In the genomic region with DNA sequence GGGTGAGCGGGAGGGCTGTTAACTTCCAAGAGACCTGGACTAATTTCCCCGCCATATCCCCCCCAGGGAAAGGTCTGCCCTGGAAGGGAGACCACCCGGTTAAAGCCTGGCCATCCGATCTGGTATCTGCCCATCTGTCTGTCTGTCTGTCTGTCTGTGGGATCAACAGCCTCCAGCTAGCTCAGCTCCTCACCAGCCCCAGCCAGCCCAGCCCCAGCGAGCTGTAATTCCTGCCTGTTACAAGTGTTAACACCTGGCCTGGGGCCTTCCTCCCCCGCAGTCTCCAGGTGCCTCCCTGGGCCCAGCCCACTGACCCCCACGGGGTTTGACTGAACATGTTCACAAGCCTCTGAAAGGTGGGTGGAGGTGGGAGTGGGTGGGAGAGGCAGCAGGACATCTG, we compare ENCODE assay signal across 20 cellular contexts. TPM values are rescaled to one million over a fixed set of nuclear protein-coding genes. Genes with fewer than 3 reads are reported as not detected.
DNase-seq lines count a peak whose midpoint lies in the region; TF ChIP-seq lines count a peak whose summit lies in the region.
"Had no signal": no experiment of that assay in that cellular context is flagged by ENCODE, and none has a peak within 500 bp of the region (broad histone marks: within the 10 kb centered on the region; RNA-seq: fewer than 3 reads in every experiment).

No MANE protein-coding gene starts in this region.

- H3K27me3 Mint-ChIP-seq in CD4-positive, alpha-beta memory T cell: peaks cover 41 to 65% of the 10 kb centered on the region in 2 donors

- TF ChIP-seq CTCF in HEK293 (tag by site-specific recombination; IDR thresholded peaks at IDR 0.05) (no peak), WERI-Rb-1 (IDR thresholded peaks at IDR 0.05; ENCODE audit: low read depth, low read length) (no peak), osteoblast (IDR thresholded peaks at IDR 0.05; ENCODE audit: extremely low read depth, low read depth, low read length) (no peak)

- H3K4me1 Mint-ChIP-seq in CD4-positive, alpha-beta memory T cell: peaks cover 5 to 12% (median 9%) of the 10 kb centered on the region in 4 donors

- H3K27ac Mint-ChIP-seq in CD4-positive, alpha-beta memory T cell: no peak overlapping the region
- H3K27ac Mint-ChIP-seq: CD8-positive, alpha-beta T cell had no signal

- no peaks in the 10 kb centered on the region for H3K36me3 ChIP-seq in HEK293 (ENCODE audit: control insufficient read depth in 2 of 2, insufficient read depth in 1 of 2, low read length in 2 of 2)
- H3K36me3 ChIP-seq in WERI-Rb-1: no peaks in the 10 kb centered on the region
- H3K36me3 ChIP-seq in osteoblast (ENCODE audit: insufficient read depth, low read length): no peaks in the 10 kb centered on the region
- H3K36me3 ChIP-seq in CD4-positive, alpha-beta memory T cell (ENCODE audit: insufficient read depth, low read length): no peaks in the 10 kb centered on the region
- H3K36me3 ChIP-seq: BE2C had no signal

- H3K27me3 ChIP-seq in WERI-Rb-1 (ENCODE audit: insufficient read depth, low read depth, severe bottlenecking): no peaks in the 10 kb centered on the region
- peaks cover 47% of the 10 kb centered on the region for H3K27me3 ChIP-seq in osteoblast (ENCODE audit: insufficient read depth, low read length)
- H3K27me3 ChIP-seq in CD4-positive, alpha-beta memory T cell (ENCODE audit: insufficient read depth, low read length): peaks cover 42% of the 10 kb centered on the region
- H3K27me3 ChIP-seq: BE2C had no signal

- CTCF ChIA-PET in HEK293 (lab: Yijun Ruan, JAX): interaction anchor here (0.9 kb wide), 1 partner anchor 20 kb away, joined by 3 read pairs; no protein-coding TSS in a partner anchor
- CTCF ChIA-PET in CD4-positive, alpha-beta memory T cell (lab: Charles Lee; ENCODE audit: partially characterized antibody): no interaction called here

- H3K27ac ChIP-seq in HEK293 (ENCODE audit: extremely low read depth, low read depth, low read length) (no peak overlapping the region), WERI-Rb-1 (no peak overlapping the region), osteoblast (ENCODE audit: low read depth, low read length) (no peak overlapping the region)
- no peak overlapping the region for H3K27ac ChIP-seq in CD4-positive, alpha-beta memory T cell (ENCODE audit: low read depth, low read length)
- H3K27ac ChIP-seq: A549, C4-2B, HL-60 had no signal

- H3K9me3 Mint-ChIP-seq in CD4-positive, alpha-beta memory T cell: peaks cover 0 to 2% (median 0%) of the 10 kb centered on the region in 8 donors
- H3K9me3 Mint-ChIP-seq: CD8-positive, alpha-beta T cell had no signal

- H3K4me3 ChIP-seq in HEK293 (ENCODE audit: low read depth, low read length) (no peak overlapping the region), WERI-Rb-1 (ENCODE audit: low read depth, low read length) (no peak overlapping the region), osteoblast (ENCODE audit: insufficient read depth, low read length) (no peak overlapping the region)
- H3K4me3 ChIP-seq in CD4-positive, alpha-beta memory T cell (ENCODE audit: low read length in 2 of 2): no peak overlapping the region
- H3K4me3 ChIP-seq: A549 had no signal

- no peaks in the 10 kb centered on the region for H3K36me3 Mint-ChIP-seq in CD4-positive, alpha-beta memory T cell
- H3K36me3 Mint-ChIP-seq: CD8-positive, alpha-beta T cell had no signal

- no peak overlapping the region for H3K4me2 ChIP-seq in osteoblast (ENCODE audit: insufficient read depth, low read length)
- H3K4me2 ChIP-seq: A549 had no signal

- peak; percentile 35 for DNase-seq in WERI-Rb-1
- peak; percentile 84 for DNase-seq in islet precursor cell
- peak; percentile 18 for DNase-seq in osteoblast (ENCODE audit: insufficient read length, low spot score, missing footprints)
- DNase-seq in NOMO-1 (lab: John Stamatoyannopoulos, UW; ENCODE audit: unreplicated experiment in 2 of 2): no peak
- no peak for DNase-seq in activated CD4-positive, CD25-positive, alpha-beta regulatory T cell treated with anti-CD3 and anti-CD28 coated beads, Interleukin-2, amount 50 U/mL, for 72 hours
- no peak for DNase-seq in DMS79 treated with DMSO at 0.1 percent for 48 hours (lab: John Stamatoyannopoulos, UW)
- DNase-seq in CD4-positive, alpha-beta memory T cell: no peak
- DNase-seq: BE2C; CD8-positive, alpha-beta T cell; COR-L47; DMS153; GOT3; HCEC 1CT; IMR-90; KG1 had no signal

- POLR2A ChIA-PET in HEK293 (lab: Yijun Ruan, JAX): no interaction called here
- POLR2A ChIA-PET in CD4-positive, alpha-beta memory T cell (lab: Charles Lee; ENCODE audit: partially characterized antibody): no interaction called here

- H3K79me2 ChIP-seq in osteoblast (ENCODE audit: insufficient read depth, low read length): no peaks in the 10 kb centered on the region

- H3K9me3 ChIP-seq in HEK293 (ENCODE audit: control insufficient read depth, insufficient read depth, low read depth, low read length): no peaks in the 10 kb centered on the region
- H3K9me3 ChIP-seq in WERI-Rb-1 (ENCODE audit: severe bottlenecking): no peaks in the 10 kb centered on the region
- H3K9me3 ChIP-seq in osteoblast (ENCODE audit: low read depth, low read length): no peaks in the 10 kb centered on the region
- no peaks in the 10 kb centered on the region for H3K9me3 ChIP-seq in CD4-positive, alpha-beta memory T cell (ENCODE audit: control insufficient read depth in 1 of 2, low read length in 2 of 2)
- H3K9me3 ChIP-seq: A549, BE2C had no signal

- no peaks in the 10 kb centered on the region for H3K4me1 ChIP-seq in HEK293 (ENCODE audit: control insufficient read depth, insufficient read depth, low read length)
- H3K4me1 ChIP-seq in osteoblast (ENCODE audit: insufficient read depth, low read length): peaks cover 10% of the 10 kb centered on the region
- peaks cover 18% of the 10 kb centered on the region for H3K4me1 ChIP-seq in CD4-positive, alpha-beta memory T cell (ENCODE audit: insufficient read depth, low read length)
- H3K4me1 ChIP-seq: BE2C had no signal

- peak overlapping the region in 1 of 8 donors; percentile 59 for H3K4me3 Mint-ChIP-seq in CD4-positive, alpha-beta memory T cell
- H3K4me3 Mint-ChIP-seq: CD8-positive, alpha-beta T cell had no signal

- no peak overlapping the region for H2AFZ ChIP-seq in osteoblast (ENCODE audit: low read length)

- intact Hi-C loops in CD4-positive, alpha-beta memory T cell (cut with micrococcal nuclease): no loop called here

- H4K20me1 ChIP-seq in osteoblast (ENCODE audit: insufficient read depth, low read length): no peaks in the 10 kb centered on the region

TF ChIP-seq in HEK293, 187 proteins besides CTCF, POLR2A, EP300 and RAD21:
- TF ChIP-seq ZNF571 (tag by site-specific recombination; IDR thresholded peaks at IDR 0.05) (no peak), EGR2 (tag by site-specific recombination; IDR thresholded peaks at IDR 0.05; ENCODE audit: low read depth) (peak; percentile 53), ZNF837 (tag by site-specific recombination; IDR thresholded peaks at IDR 0.05) (no peak), ZNF350 (tag by site-specific recombination; IDR thresholded peaks at IDR 0.05) (no peak), ZNF600 (tag by site-specific recombination; IDR thresholded peaks at IDR 0.05) (no peak), ZFHX2 (tag by site-specific recombination; conservative IDR thresholded peaks at IDR 0.05) (peak; percentile 35)
- TF ChIP-seq, protein P1, sequence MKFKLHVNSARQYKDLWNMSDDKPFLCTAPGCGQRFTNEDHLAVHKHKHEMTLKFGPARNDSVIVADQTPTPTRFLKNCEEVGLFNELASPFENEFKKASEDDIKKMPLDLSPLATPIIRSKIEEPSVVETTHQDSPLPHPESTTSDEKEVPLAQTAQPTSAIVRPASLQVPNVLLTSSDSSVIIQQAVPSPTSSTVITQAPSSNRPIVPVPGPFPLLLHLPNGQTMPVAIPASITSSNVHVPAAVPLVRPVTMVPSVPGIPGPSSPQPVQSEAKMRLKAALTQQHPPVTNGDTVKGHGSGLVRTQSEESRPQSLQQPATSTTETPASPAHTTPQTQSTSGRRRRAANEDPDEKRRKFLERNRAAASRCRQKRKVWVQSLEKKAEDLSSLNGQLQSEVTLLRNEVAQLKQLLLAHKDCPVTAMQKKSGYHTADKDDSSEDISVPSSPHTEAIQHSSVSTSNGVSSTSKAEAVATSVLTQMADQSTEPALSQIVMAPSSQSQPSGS (tag by site-specific recombination; IDR thresholded peaks at IDR 0.05; ENCODE audit: low read depth): no peak
- TF ChIP-seq, protein P2, sequence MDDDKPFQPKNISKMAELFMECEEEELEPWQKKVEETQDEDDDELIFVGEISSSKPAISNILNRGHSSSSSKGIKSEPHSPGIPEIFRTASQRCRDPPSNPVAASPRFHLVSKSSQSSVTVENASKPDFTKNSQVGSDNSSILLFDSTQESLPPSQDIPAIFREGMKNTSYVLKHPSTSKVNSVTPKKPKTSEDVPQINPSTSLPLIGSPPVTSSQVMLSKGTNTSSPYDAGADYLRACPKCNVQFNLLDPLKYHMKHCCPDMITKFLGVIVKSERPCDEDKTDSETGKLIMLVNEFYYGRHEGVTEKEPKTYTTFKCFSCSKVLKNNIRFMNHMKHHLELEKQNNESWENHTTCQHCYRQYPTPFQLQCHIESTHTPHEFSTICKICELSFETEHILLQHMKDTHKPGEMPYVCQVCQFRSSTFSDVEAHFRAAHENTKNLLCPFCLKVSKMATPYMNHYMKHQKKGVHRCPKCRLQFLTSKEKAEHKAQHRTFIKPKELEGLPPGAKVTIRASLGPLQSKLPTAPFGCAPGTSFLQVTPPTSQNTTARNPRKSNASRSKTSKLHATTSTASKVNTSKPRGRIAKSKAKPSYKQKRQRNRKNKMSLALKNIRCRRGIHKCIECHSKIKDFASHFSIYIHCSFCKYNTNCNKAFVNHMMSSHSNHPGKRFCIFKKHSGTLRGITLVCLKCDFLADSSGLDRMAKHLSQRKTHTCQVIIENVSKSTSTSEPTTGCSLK (tag by site-specific recombination; IDR thresholded peaks at IDR 0.05): no peak
- TF ChIP-seq, protein P3, sequence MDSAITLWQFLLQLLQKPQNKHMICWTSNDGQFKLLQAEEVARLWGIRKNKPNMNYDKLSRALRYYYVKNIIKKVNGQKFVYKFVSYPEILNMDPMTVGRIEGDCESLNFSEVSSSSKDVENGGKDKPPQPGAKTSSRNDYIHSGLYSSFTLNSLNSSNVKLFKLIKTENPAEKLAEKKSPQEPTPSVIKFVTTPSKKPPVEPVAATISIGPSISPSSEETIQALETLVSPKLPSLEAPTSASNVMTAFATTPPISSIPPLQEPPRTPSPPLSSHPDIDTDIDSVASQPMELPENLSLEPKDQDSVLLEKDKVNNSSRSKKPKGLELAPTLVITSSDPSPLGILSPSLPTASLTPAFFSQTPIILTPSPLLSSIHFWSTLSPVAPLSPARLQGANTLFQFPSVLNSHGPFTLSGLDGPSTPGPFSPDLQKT (IDR thresholded peaks at IDR 0.05; ENCODE audit: borderline replicate concordance, low read depth, low read length): no peak

RNA-seq across cellular contexts. Expression of a gene that starts 4.0 kb away (rescaled TPM):
- total RNA-seq in osteoblast: 0.88 and 1.1 TPM in 2 replicates
- total RNA-seq in CD4-positive, alpha-beta memory T cell: not detected
- not detected for polyA plus RNA-seq in CD4-positive, alpha-beta memory T cell
- total RNA-seq: CD8-positive, alpha-beta T cell had no signal

RNA-seq across cellular contexts. Expression of a gene that starts 36.9 kb away (rescaled TPM):
- total RNA-seq in osteoblast: 0.36 TPM in 1 of 2 replicates, not detected in the other
- not detected for total RNA-seq in CD4-positive, alpha-beta memory T cell
- not detected for polyA plus RNA-seq in CD4-positive, alpha-beta memory T cell
- total RNA-seq: CD8-positive, alpha-beta T cell; IMR-90 had no signal
- polyA plus RNA-seq: AG04450, IMR-90 had no signal

Comparison
In these comparisons a context has a peak if more than half of its experiments do, and no peak if none do; other contexts are left out.
1. DNase-seq: peak in WERI-Rb-1 (single experiment), islet precursor cell (single experiment) and osteoblast (single experiment); none in NOMO-1 (0 of 2), activated CD4-positive, CD25-positive, alpha-beta regulatory T cell treated with anti-CD3 and anti-CD28 coated beads, Interleukin-2, amount 50 U/mL, for 72 hours (single experiment), DMS79 treated with DMSO at 0.1 percent for 48 hours (single experiment) and CD4-positive, alpha-beta memory T cell (0 of 5).